ENCODE assay signal across 20 cellular contexts in the genomic region with DNA sequence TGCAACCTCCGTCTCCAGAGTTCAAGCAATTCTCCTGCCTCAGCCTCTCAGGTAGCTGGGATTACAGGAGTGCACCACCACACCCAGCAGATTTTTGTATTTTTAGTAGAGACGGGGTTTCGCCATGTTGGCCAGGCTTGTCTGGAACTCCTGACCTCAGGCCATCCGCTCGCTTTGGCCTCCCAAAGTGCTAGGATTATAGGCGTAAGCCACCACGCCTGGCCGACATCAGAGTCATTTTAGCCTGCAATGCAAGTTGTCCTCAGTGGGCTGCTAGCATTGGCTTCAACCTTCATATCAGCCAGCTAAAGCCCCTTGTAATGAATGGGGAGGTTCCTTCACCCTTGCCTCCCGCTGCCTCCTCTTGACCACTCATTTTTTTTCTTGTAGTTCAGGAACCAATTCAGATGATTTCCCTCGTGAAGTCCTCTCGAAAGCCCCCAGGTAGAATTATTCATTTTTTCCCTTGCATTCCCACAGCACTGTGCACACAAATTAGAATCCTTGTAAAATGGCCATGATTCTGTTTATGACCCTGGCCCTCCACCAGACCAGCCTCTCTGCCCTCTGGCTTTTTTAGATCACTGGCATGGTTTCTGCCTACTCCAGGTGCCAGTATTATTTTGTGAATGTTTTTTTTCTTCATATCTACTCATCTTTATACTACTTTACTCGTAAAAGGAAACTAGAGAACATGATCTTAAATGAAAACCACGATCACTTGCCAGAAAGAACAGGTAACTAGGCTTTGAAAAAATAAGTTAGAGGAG. TPM values are rescaled to one million over a fixed set of nuclear protein-coding genes. Genes with fewer than 3 reads are reported as not detected.
DNase-seq lines count a peak whose midpoint lies in the region; ATAC-seq, FAIRE-seq and TF ChIP-seq lines count a peak whose summit lies in the region.
"Had no signal": no experiment of that assay in that cellular context is flagged by ENCODE, and none has a peak within 500 bp of the region (broad histone marks: within the 10 kb centered on the region; RNA-seq: fewer than 3 reads in every experiment).

No MANE protein-coding gene starts in this region.

- peak overlapping the region; percentile 27 for H3K27ac Mint-ChIP-seq in activated CD8-positive, alpha-beta memory T cell treated with anti-CD3 and anti-CD28 coated beads, Interleukin-2, amount 10 ng/mL, durations not matched to agents 7 days and 5 days
- H3K27ac Mint-ChIP-seq: natural killer cell treated with Interleukin-12 subunit alpha and Interleukin-12 subunit beta and Interleukin-15 and Interleukin-18, amount 100 ng/mL, for 72 hours; stimulated activated memory B cell treated with anti-CD40 and anti-IgM and Interleukin-4, amounts not matched to agents 10 μg/mL and 1 μg/mL and 100 μg/mL, for 72 hours had no signal

- TF ChIP-seq CTCF in RWPE2 (IDR thresholded peaks at IDR 0.05; ENCODE audit: poor library complexity, severe bottlenecking) = no peak
- TF ChIP-seq CTCF in kidney (IDR thresholded peaks at IDR 0.05; ENCODE audit: borderline replicate concordance, extremely low read depth, insufficient read depth) = no peak
- no peak for TF ChIP-seq CTCF in thyroid gland (IDR thresholded peaks at IDR 0.05)
- TF ChIP-seq CTCF in PC-9 (conservative IDR thresholded peaks at IDR 0.05) = no peak

- 92% methylated on average over 13 of the region's 13 CpGs for WGBS in thyroid gland, 2 donors

- H3K9ac ChIP-seq in kidney (ENCODE audit: low read length in 2 of 2) = no peak overlapping the region

- BruUV-seq in PC-9 (replicated peaks; lab: Mats Ljungman, UMichigan) = no TSS peak

- H3K9me2 ChIP-seq in PC-9 (ENCODE audit: insufficient read depth) = no peaks in the 10 kb centered on the region

- H3K4me3 ChIP-seq in RWPE2 (ENCODE audit: severe bottlenecking) (no peak overlapping the region), kidney (ENCODE audit: low read length in 2 of 2) (no peak overlapping the region), thyroid gland (replicated peaks in 1 of 3) (no peak overlapping the region), PC-9 (no peak overlapping the region)
- H3K4me3 ChIP-seq: dorsolateral prefrontal cortex, upper lobe of right lung had no signal

- peaks cover 22% of the 10 kb centered on the region for H3K27me3 Mint-ChIP-seq in activated CD8-positive, alpha-beta memory T cell treated with anti-CD3 and anti-CD28 coated beads, Interleukin-2, amount 10 ng/mL, durations not matched to agents 7 days and 5 days
- H3K27me3 Mint-ChIP-seq: stimulated activated memory B cell treated with anti-CD40 and anti-IgM and Interleukin-4, amounts not matched to agents 10 μg/mL and 1 μg/mL and 100 μg/mL, for 72 hours had no signal

- H3K4me1 ChIP-seq in RWPE2 (ENCODE audit: insufficient read depth, poor library complexity, severe bottlenecking) (peaks cover 83% of the 10 kb centered on the region), kidney (ENCODE audit: control insufficient read depth in 1 of 2, insufficient read depth in 1 of 2, low read depth in 1 of 2, low read length in 2 of 2) (peaks cover 29 to 44% of the 10 kb centered on the region in 2 donors), thyroid gland (peaks cover 61 to 70% of the 10 kb centered on the region in 2 donors), PC-9 (replicated peaks; ENCODE audit: insufficient read depth) (peaks cover 63% of the 10 kb centered on the region)

- POLR2A ChIA-PET in PC-9 (lab: Charles Lee; ENCODE audit: unreplicated experiment) = interaction anchor here (0.6 kb wide), 1 partner anchor 21 kb away, joined by 3 read pairs; no protein-coding TSS in a partner anchor

- H3K36me3 ChIP-seq in RWPE2 (ENCODE audit: low read depth) = peaks cover 86% of the 10 kb centered on the region
- no peaks in the 10 kb centered on the region for H3K36me3 ChIP-seq in kidney (ENCODE audit: control insufficient read depth in 1 of 2, insufficient read depth in 2 of 2, low read length in 2 of 2)
- H3K36me3 ChIP-seq in thyroid gland = no peaks in the 10 kb centered on the region
- H3K36me3 ChIP-seq in PC-9 (ENCODE audit: low read depth) = no peaks in the 10 kb centered on the region
- H3K36me3 ChIP-seq: upper lobe of right lung had no signal

- FAIRE-seq in kidney (lab: Jason Lieb, UNC) = no peak
- FAIRE-seq: bronchial epithelial cell had no signal

- H3K27me3 ChIP-seq in RWPE2 (ENCODE audit: insufficient read depth, poor library complexity, severe bottlenecking) = no peaks in the 10 kb centered on the region
- no peaks in the 10 kb centered on the region for H3K27me3 ChIP-seq in thyroid gland
- H3K27me3 ChIP-seq in PC-9 (ENCODE audit: insufficient read depth, low read depth) = no peaks in the 10 kb centered on the region
- H3K27me3 ChIP-seq: dorsolateral prefrontal cortex, upper lobe of right lung had no signal

- H3K4me1 Mint-ChIP-seq in activated CD8-positive, alpha-beta memory T cell treated with anti-CD3 and anti-CD28 coated beads, Interleukin-2, amount 10 ng/mL, durations not matched to agents 7 days and 5 days = peaks cover 64% of the 10 kb centered on the region

- H3K9me3 Mint-ChIP-seq in activated CD8-positive, alpha-beta memory T cell treated with anti-CD3 and anti-CD28 coated beads, Interleukin-2, amount 10 ng/mL, durations not matched to agents 7 days and 5 days (ENCODE audit: low read depth) = no peaks in the 10 kb centered on the region
- H3K9me3 Mint-ChIP-seq: activated naive CD4-positive, alpha-beta T cell treated with anti-CD3 and anti-CD28 coated beads, Interleukin-2, amount 50 U/mL, for 72 hours; immature natural killer cell; natural killer cell treated with Interleukin-12 subunit alpha and Interleukin-12 subunit beta and Interleukin-15 and Interleukin-18, amount 100 ng/mL, for 72 hours; stimulated activated memory B cell treated with anti-CD40 and anti-IgM and Interleukin-4, amounts not matched to agents 10 μg/mL and 1 μg/mL and 100 μg/mL, for 72 hours had no signal

- no peaks in the 10 kb centered on the region for H3K9me3 ChIP-seq in RWPE2 (ENCODE audit: severe bottlenecking)
- no peaks in the 10 kb centered on the region for H3K9me3 ChIP-seq in kidney (ENCODE audit: control insufficient read depth in 1 of 2, low read length in 2 of 2)
- H3K9me3 ChIP-seq in thyroid gland = no peaks in the 10 kb centered on the region
- no peaks in the 10 kb centered on the region for H3K9me3 ChIP-seq in PC-9 (ENCODE audit: insufficient read depth, low read depth)
- H3K9me3 ChIP-seq: upper lobe of right lung had no signal

- intact Hi-C loops in kidney (cut with DNase I) = no loop called here
- intact Hi-C loops in thyroid gland (cut with DNase I) = no loop called here
- intact Hi-C loops in PC-9 (cut with micrococcal nuclease; ENCODE audit: unreplicated experiment) = loop anchor here (2.0 kb wide), 1 partner anchor 15 kb away; no protein-coding TSS in a partner anchor
- intact Hi-C loops in head of caudate nucleus (cut with DNase I) = no loop called here

- no peak overlapping the region for H3K4me2 ChIP-seq in PC-9

- peaks cover 91% of the 10 kb centered on the region for H4K20me1 ChIP-seq in PC-9 (ENCODE audit: insufficient read depth)

- CTCF ChIA-PET in activated CD8-positive, alpha-beta memory T cell treated with anti-CD3 and anti-CD28 coated beads, Interleukin-2, amount 10 ng/mL, durations not matched to agents 7 days and 5 days (lab: Charles Lee) = interaction anchor here (0.6 to 1.4 kb wide), 3 partner anchors 30 to 180 kb away, joined by 3 read pairs; no protein-coding TSS in a partner anchor
- CTCF ChIA-PET in PC-9 (lab: Charles Lee) = no interaction called here

- ATAC-seq in activated CD8-positive, alpha-beta memory T cell treated with anti-CD3 and anti-CD28 coated beads, Interleukin-2, amount 10 ng/mL, durations not matched to agents 7 days and 5 days = no peak
- ATAC-seq in RWPE2 (ENCODE audit: low read depth) (no peak), GM18870 (IDR thresholded peaks at IDR 0.05; ENCODE audit: unreplicated experiment) (no peak)
- ATAC-seq: esophagus mucosa; natural killer cell treated with Interleukin-12 subunit alpha and Interleukin-12 subunit beta and Interleukin-15 and Interleukin-18, amount 100 ng/mL, for 72 hours; stimulated activated memory B cell treated with anti-CD40 and anti-IgM and Interleukin-4, amounts not matched to agents 10 μg/mL and 1 μg/mL and 100 μg/mL, for 72 hours; upper lobe of right lung had no signal

- DNase-seq in activated CD8-positive, alpha-beta memory T cell treated with anti-CD3 and anti-CD28 coated beads, Interleukin-2, amount 10 ng/mL, durations not matched to agents 7 days and 5 days = no peak
- no peak for DNase-seq in activated CD8-positive, alpha-beta memory T cell treated with anti-CD3 and anti-CD28 coated beads, Interleukin-2, amount 50 U/mL, for 48 hours
- DNase-seq in RWPE2 (ENCODE audit: low spot score) (no peak), kidney (no peak), thyroid gland (no peak), PC-9 (no peak), head of caudate nucleus (no peak)
- DNase-seq: C1 segment of cervical spinal cord, dorsolateral prefrontal cortex, immature natural killer cell, NCI-H187, NCI-H345, Right ventricle myocardium superior, upper lobe of right lung had no signal

- H2AFZ ChIP-seq in PC-9 = no peak overlapping the region

- H3K4me3 Mint-ChIP-seq in activated CD8-positive, alpha-beta memory T cell treated with anti-CD3 and anti-CD28 coated beads, Interleukin-2, amount 10 ng/mL, durations not matched to agents 7 days and 5 days = no peak overlapping the region
- H3K4me3 Mint-ChIP-seq: natural killer cell treated with Interleukin-12 subunit alpha and Interleukin-12 subunit beta and Interleukin-15 and Interleukin-18, amount 100 ng/mL, for 72 hours; stimulated activated memory B cell treated with anti-CD40 and anti-IgM and Interleukin-4, amounts not matched to agents 10 μg/mL and 1 μg/mL and 100 μg/mL, for 72 hours had no signal

- H3K27ac ChIP-seq in RWPE2 (ENCODE audit: poor library complexity, severe bottlenecking) = peak overlapping the region; percentile 94
- H3K27ac ChIP-seq in kidney (ENCODE audit: low read depth in 2 of 2, low read length in 2 of 2) = peak overlapping the region; percentile 8 to 13
- peak overlapping the region in 2 of 3 donors; percentile 7 to 96 for H3K27ac ChIP-seq in thyroid gland
- H3K27ac ChIP-seq in PC-9 = no peak overlapping the region
- H3K27ac ChIP-seq: upper lobe of right lung had no signal

- H3K79me2 ChIP-seq in PC-9 (ENCODE audit: low read depth) = peaks cover 100% of the 10 kb centered on the region

- no peak for TF ChIP-seq POLR2A in thyroid gland (IDR thresholded peaks at IDR 0.05)

- peaks cover 44% of the 10 kb centered on the region for H3F3A ChIP-seq in PC-9 (ENCODE audit: insufficient read depth, low read depth)

- peaks cover 3% of the 10 kb centered on the region for H3K36me3 Mint-ChIP-seq in activated CD8-positive, alpha-beta memory T cell treated with anti-CD3 and anti-CD28 coated beads, Interleukin-2, amount 10 ng/mL, durations not matched to agents 7 days and 5 days
- H3K36me3 Mint-ChIP-seq: activated naive CD4-positive, alpha-beta T cell treated with anti-CD3 and anti-CD28 coated beads, Interleukin-2, amount 50 U/mL, for 72 hours; immature natural killer cell; natural killer cell treated with Interleukin-12 subunit alpha and Interleukin-12 subunit beta and Interleukin-15 and Interleukin-18, amount 100 ng/mL, for 72 hours; stimulated activated memory B cell treated with anti-CD40 and anti-IgM and Interleukin-4, amounts not matched to agents 10 μg/mL and 1 μg/mL and 100 μg/mL, for 72 hours had no signal

RNA-seq across cellular contexts. Expression of a gene that starts 29.1 kb away (rescaled TPM):
- 10 to 100 TPM in 1 of 2 experiments, 1 to 10 TPM in 1; 9.8 to 13.2 TPM for total RNA-seq in activated CD8-positive, alpha-beta memory T cell treated with anti-CD3 and anti-CD28 coated beads, Interleukin-2, amount 10 ng/mL, durations not matched to agents 7 days and 5 days
- 216 TPM for total RNA-seq in kidney
- 115 TPM for polyA plus RNA-seq in kidney (ENCODE audit: insufficient read depth, low read depth, low replicate concordance)
- total RNA-seq in thyroid gland = 100 to 1,000 TPM; 164 to 258 (median 242) TPM
- total RNA-seq in PC-9 (2021) = 349 and 361 TPM in 2 replicates

Comparison
In these comparisons a context has a peak if more than half of its experiments do, and no peak if none do; other contexts are left out.
1. RNA of a gene that starts 29.1 kb away (total RNA-seq): 349 to 361 TPM in PC-9, 164 to 258 TPM in thyroid gland and 216 TPM in kidney (single experiment); 9.8 to 13.2 TPM in activated CD8-positive, alpha-beta memory T cell treated with anti-CD3 and anti-CD28 coated beads, Interleukin-2, amount 10 ng/mL, durations not matched to agents 7 days and 5 days; every median in the first group is over 10 times any median in the second.